ENCODE assay signal across 8 cellular contexts in genomic region chr16:46382791-46383541, GRCh38.
DNase-seq lines count a peak whose midpoint lies in the region; ATAC-seq, FAIRE-seq and TF ChIP-seq lines count a peak whose summit lies in the region.
"Not testable (repeated sequence)": the region's sequence is repeated elsewhere in the genome, so short reads cannot be mapped to it uniquely, and the experiment has no call there.

No MANE protein-coding gene starts in this region.

- not testable (repeated sequence) for H2BK5ac ChIP-seq in mesenchymal stem cell (ENCODE audit: low read depth, low read length, poor library complexity, severe bottlenecking)

- H2BK12ac ChIP-seq in mesenchymal stem cell (ENCODE audit: low read length in 2 of 2), result not testable (repeated sequence)

- not testable (repeated sequence) for H3K27me3 Mint-ChIP-seq in endothelial cell (ENCODE audit: unreplicated experiment)

- FAIRE-seq in small intestine (lab: Jason Lieb, UNC), result not testable (repeated sequence)

- not testable (repeated sequence) for H3K4me1 Mint-ChIP-seq in endothelial cell (ENCODE audit: unreplicated experiment)

- H3K4me3 ChIP-seq in HL-60 (replicated peaks; ENCODE audit: insufficient read depth, low read length); RWPE2 (ENCODE audit: severe bottlenecking); mesenchymal stem cell (ENCODE audit: insufficient read depth in 1 of 2, low read depth in 1 of 2, low read length in 2 of 2); small intestine (ENCODE audit: low read depth in 1 of 2, low read length in 2 of 2): not testable (repeated sequence)

- 82% methylated on average over 32 of the region's 32 CpGs for WGBS in mesenchymal stem cell
- WGBS in small intestine, 3 donors, result 85 to 88% (median 86%) methylated on average over 32 of the region's 32 CpGs

- H3K4ac ChIP-seq in mesenchymal stem cell (ENCODE audit: low read depth in 1 of 2, low read length in 2 of 2), result not testable (repeated sequence)

- H4K8ac ChIP-seq in mesenchymal stem cell (ENCODE audit: low read length), result not testable (repeated sequence)

- H2BK120ac ChIP-seq in mesenchymal stem cell (ENCODE audit: low read depth, low read length), result not testable (repeated sequence)

- H3K4me1 ChIP-seq in RWPE2 (ENCODE audit: insufficient read depth, poor library complexity, severe bottlenecking); mesenchymal stem cell (ENCODE audit: control insufficient read depth, insufficient read depth, low read depth, low read length); small intestine (ENCODE audit: control insufficient read depth in 2 of 2, insufficient read depth in 1 of 2, low read depth in 1 of 2, low read length in 1 of 2): not testable (repeated sequence)

- ATAC-seq in RWPE2 (ENCODE audit: low read depth), result not testable (repeated sequence)

- H2AFZ ChIP-seq in mesenchymal stem cell (ENCODE audit: low read depth, low read length), result not testable (repeated sequence)

- not testable (repeated sequence) for H3K18ac ChIP-seq in mesenchymal stem cell (ENCODE audit: low read depth in 1 of 2, low read length in 2 of 2)

- peaks cover 15% of the 10 kb centered on the region for H3K9me3 Mint-ChIP-seq in endothelial cell (ENCODE audit: unreplicated experiment)

- H3K27me3 ChIP-seq in HL-60 (ENCODE audit: insufficient read depth, poor library complexity, severe bottlenecking); RWPE2 (ENCODE audit: insufficient read depth, poor library complexity, severe bottlenecking); mesenchymal stem cell (ENCODE audit: control insufficient read depth in 1 of 2, insufficient read depth in 1 of 2, low read length in 2 of 2); small intestine (ENCODE audit: control insufficient read depth in 2 of 2, insufficient read depth in 2 of 2, low read length in 2 of 2): not testable (repeated sequence)

- not testable (repeated sequence) for H3K79me1 ChIP-seq in mesenchymal stem cell (replicated peaks; ENCODE audit: low read length, poor library complexity, severe bottlenecking)

- DNase-seq in Ammon's horn (ENCODE audit: low spot score) (peak; percentile 47), HL-60 (ENCODE audit: low read depth in 1 of 2, low spot score in 1 of 2) (peak; percentile 80), RWPE2 (ENCODE audit: low spot score) (peak; percentile 72), astrocyte of the hippocampus (ENCODE audit: low read depth, low spot score) (peak; percentile 30), glomerular visceral epithelial cell (ENCODE audit: extremely low spot score) (peak; percentile 8), mesenchymal stem cell (peak; percentile 30), small intestine (peak; percentile 36)
- not testable (repeated sequence) for DNase-seq in endothelial cell (ENCODE audit: low spot score)

- peak overlapping the region; percentile 5 for H3K4me3 Mint-ChIP-seq in endothelial cell (ENCODE audit: unreplicated experiment)

- not testable (repeated sequence) for H3K27ac ChIP-seq in HL-60 (replicated peaks); RWPE2 (ENCODE audit: poor library complexity, severe bottlenecking); mesenchymal stem cell (ENCODE audit: low read length, poor library complexity, severe bottlenecking); small intestine (ENCODE audit: low read depth in 1 of 2, low read length in 1 of 2)

- H3K14ac ChIP-seq in mesenchymal stem cell (ENCODE audit: low read length in 2 of 2), result not testable (repeated sequence)

- not testable (repeated sequence) for H2BK15ac ChIP-seq in mesenchymal stem cell (ENCODE audit: low read depth, poor library complexity, severe bottlenecking)

- not testable (repeated sequence) for H3K27ac Mint-ChIP-seq in endothelial cell (ENCODE audit: unreplicated experiment)

- not testable (repeated sequence) for H3K36me3 ChIP-seq in RWPE2 (ENCODE audit: low read depth); mesenchymal stem cell (ENCODE audit: control insufficient read depth in 1 of 2, insufficient read depth in 2 of 2, low read depth in 1 of 2, low read length in 2 of 2); small intestine (ENCODE audit: control insufficient read depth in 2 of 2, insufficient read depth in 2 of 2, low read length in 2 of 2)

- not testable (repeated sequence) for TF ChIP-seq CTCF in HL-60 (IDR thresholded peaks at IDR 0.05; ENCODE audit: insufficient read depth, low read length); RWPE2 (IDR thresholded peaks at IDR 0.05; ENCODE audit: poor library complexity, severe bottlenecking); endothelial cell (IDR thresholded peaks at IDR 0.05; ENCODE audit: unreplicated experiment)

- not testable (repeated sequence) for H3K9me3 ChIP-seq in RWPE2 (ENCODE audit: severe bottlenecking); mesenchymal stem cell (ENCODE audit: control insufficient read depth, low read length); small intestine (ENCODE audit: control insufficient read depth, low read depth)

- H3K36me3 Mint-ChIP-seq in endothelial cell (ENCODE audit: low read depth, unreplicated experiment), result not testable (repeated sequence)

- H3K23ac ChIP-seq in mesenchymal stem cell (ENCODE audit: low read length in 2 of 2), result not testable (repeated sequence)

- H3K9ac ChIP-seq in mesenchymal stem cell (ENCODE audit: low read length), result not testable (repeated sequence)

- not testable (repeated sequence) for H3K4me2 ChIP-seq in mesenchymal stem cell (ENCODE audit: low read length, poor library complexity, severe bottlenecking)

- H4K91ac ChIP-seq in mesenchymal stem cell (ENCODE audit: low read length), result not testable (repeated sequence)

- H2AK5ac ChIP-seq in mesenchymal stem cell (ENCODE audit: low read length, severe bottlenecking), result not testable (repeated sequence)
